Comparison of ENCODE assay signal across 1 cellular context in the genomic region with DNA sequence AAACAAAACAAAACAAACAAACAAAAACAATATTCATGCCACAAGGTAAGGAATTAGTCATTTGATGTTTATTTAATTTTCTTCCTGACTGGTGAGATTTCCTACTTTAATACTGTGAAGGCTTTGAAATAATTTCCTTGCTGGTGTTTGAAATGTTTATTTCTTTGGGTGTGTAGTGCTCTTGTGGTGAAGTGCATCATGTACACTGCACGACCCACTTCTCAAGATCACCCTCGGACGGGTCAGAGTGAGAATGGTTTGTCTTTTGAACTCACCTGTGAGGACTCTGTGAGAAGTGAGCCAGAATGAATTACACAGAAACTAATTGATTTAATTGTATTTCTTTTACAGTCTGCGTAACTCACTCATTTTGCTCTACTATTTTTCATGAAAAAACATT.
TF ChIP-seq lines count a peak whose summit lies in the region.

No MANE protein-coding gene starts in this region.

TF ChIP-seq in GM12878, 131 proteins besides CTCF, POLR2A, EP300 and RAD21:
- no peak for TF ChIP-seq BCLAF1 (IDR thresholded peaks at IDR 0.05)
- TF ChIP-seq RBBP5 (conservative IDR thresholded peaks at IDR 0.05) = no peak
- no peak for TF ChIP-seq RB1 (IDR thresholded peaks at IDR 0.05; ENCODE audit: borderline replicate concordance)
- TF ChIP-seq IRF3 (IDR thresholded peaks at IDR 0.05) = no peak
- TF ChIP-seq BRCA1 (IDR thresholded peaks at IDR 0.05; ENCODE audit: low read depth, low read length) = no peak
- TF ChIP-seq PAX8 (IDR thresholded peaks at IDR 0.05) = no peak
- TF ChIP-seq NBN (IDR thresholded peaks at IDR 0.05) = no peak
- no peak for TF ChIP-seq ASH2L (IDR thresholded peaks at IDR 0.05; ENCODE audit: borderline replicate concordance, low read depth)
- no peak for TF ChIP-seq CBX3 (IDR thresholded peaks at IDR 0.05; ENCODE audit: borderline replicate concordance, low read depth)
- no peak for TF ChIP-seq TCF12 (IDR thresholded peaks at IDR 0.05; ENCODE audit: low read depth, low read length)
- no peak for TF ChIP-seq USF2 (IDR thresholded peaks at IDR 0.05; ENCODE audit: borderline replicate concordance, low read depth, low read length)
TF ChIP-seq in GM12878: peak in this region for 0.
